10 cellular contexts compared by ENCODE assay signal in the genomic region with DNA sequence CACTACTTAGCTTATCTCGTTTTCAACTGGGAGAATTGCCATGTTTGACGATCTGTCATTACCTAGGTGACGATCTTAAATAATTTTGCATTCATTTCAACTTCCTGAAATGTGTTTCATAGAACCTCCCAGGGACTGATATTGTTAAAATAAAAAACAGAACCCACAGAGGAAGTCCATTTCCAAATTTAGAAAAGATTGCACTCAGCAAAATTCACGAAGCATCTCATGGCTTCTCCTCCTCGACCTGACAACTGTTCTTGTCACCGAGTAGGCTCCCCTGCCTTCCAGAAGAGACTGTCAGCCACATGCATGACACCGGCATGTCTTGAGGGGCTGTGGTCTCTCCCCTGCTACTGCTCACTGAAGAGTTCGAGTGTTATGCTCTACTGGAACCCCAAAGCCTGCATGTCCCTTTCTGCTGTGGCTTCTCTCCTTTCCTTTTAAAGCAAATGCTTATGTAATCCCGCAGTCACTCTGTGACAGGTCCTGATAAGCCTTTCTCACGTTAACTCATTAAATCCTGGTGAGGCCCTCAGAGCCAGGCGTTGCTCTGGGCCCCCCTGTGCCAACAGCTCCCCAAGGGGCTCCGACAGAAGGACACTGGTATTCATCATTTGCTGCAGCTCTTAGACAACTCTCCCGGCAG. TPM values are rescaled to one million over a fixed set of nuclear protein-coding genes. Genes with fewer than 3 reads are reported as not detected.
DNase-seq lines count a peak whose midpoint lies in the region; ATAC-seq and TF ChIP-seq lines count a peak whose summit lies in the region.
"Had no signal": no experiment of that assay in that cellular context is flagged by ENCODE, and none has a peak within 500 bp of the region (broad histone marks: within the 10 kb centered on the region; RNA-seq: fewer than 3 reads in every experiment).

No MANE protein-coding gene starts in this region.

- H3K27ac Mint-ChIP-seq in immature natural killer cell = peak overlapping the region in 3 of 6 donors; percentile 28 to 74 (median 40)

- H3K4me1 ChIP-seq in RWPE2 (ENCODE audit: insufficient read depth, poor library complexity, severe bottlenecking) = no peaks in the 10 kb centered on the region

- peak; percentile 46 for ATAC-seq in GM19395 (IDR thresholded peaks at IDR 0.05; ENCODE audit: unreplicated experiment)
- no peak for ATAC-seq in RWPE2 (ENCODE audit: low read depth)
- no peak for ATAC-seq in HG03521 (IDR thresholded peaks at IDR 0.05; ENCODE audit: unreplicated experiment)
- ATAC-seq in HG03097 (IDR thresholded peaks at IDR 0.05; ENCODE audit: low FRiP score, unreplicated experiment) = no peak
- ATAC-seq in HG03460 (IDR thresholded peaks at IDR 0.05; ENCODE audit: unreplicated experiment) = no peak

- H3K4me3 Mint-ChIP-seq in immature natural killer cell = peak overlapping the region; percentile 41 to 81 (median 63)

- no peak overlapping the region for H3K27ac ChIP-seq in RWPE2 (ENCODE audit: poor library complexity, severe bottlenecking)
- H3K27ac ChIP-seq: heart right ventricle had no signal

- H3K4me1 Mint-ChIP-seq in immature natural killer cell = peaks cover 17 to 26% of the 10 kb centered on the region in 2 donors

- no peak overlapping the region for H3K4me3 ChIP-seq in RWPE2 (ENCODE audit: severe bottlenecking)

- TF ChIP-seq CTCF in RWPE2 (IDR thresholded peaks at IDR 0.05; ENCODE audit: poor library complexity, severe bottlenecking) = no peak

- no peaks in the 10 kb centered on the region for H3K36me3 Mint-ChIP-seq in immature natural killer cell

- H3K9me3 Mint-ChIP-seq in immature natural killer cell = no peaks in the 10 kb centered on the region

- peaks cover 3 to 19% (median 8%) of the 10 kb centered on the region in 3 donors for H3K27me3 Mint-ChIP-seq in immature natural killer cell (ENCODE audit: low read depth in 3 of 3)

- peak; percentile 43 for DNase-seq in CD1c-positive myeloid dendritic cell (ENCODE audit: extremely low spot score)
- DNase-seq in RWPE2 (ENCODE audit: low spot score) = peak; percentile 24
- no peak for DNase-seq in immature natural killer cell
- no peak for DNase-seq in NCI-H446 (lab: John Stamatoyannopoulos, UW)
- DNase-seq: heart right ventricle; NK-92 treated with Interleukin-12 subunit alpha and Interleukin-12 subunit beta, amount 100 ng/mL, for 24 hours had no signal

- H3K36me3 ChIP-seq in RWPE2 (ENCODE audit: low read depth) = no peaks in the 10 kb centered on the region
- H3K36me3 ChIP-seq: heart right ventricle had no signal

- no peaks in the 10 kb centered on the region for H3K27me3 ChIP-seq in RWPE2 (ENCODE audit: insufficient read depth, poor library complexity, severe bottlenecking)

- no peaks in the 10 kb centered on the region for H3K9me3 ChIP-seq in RWPE2 (ENCODE audit: severe bottlenecking)
- H3K9me3 ChIP-seq: heart right ventricle had no signal

RNA-seq across cellular contexts. Expression of gene ANKRD33B, which starts 26.8 kb away (rescaled TPM):
- under 1 TPM in 2 of 3 donors, not detected in 1; 0.13 to 0.15 TPM for polyA plus RNA-seq in immature natural killer cell

Comparison
In these comparisons a context has a peak if more than half of its experiments do, and no peak if none do; other contexts are left out.
1. DNase-seq: peak in CD1c-positive myeloid dendritic cell (single experiment) and RWPE2 (single experiment); none in immature natural killer cell (0 of 3) and NCI-H446 (0 of 2).